26 cellular contexts compared by ENCODE assay signal in genomic region chr15:90422043-90422442, GRCh38. TPM values are rescaled to one million over a fixed set of nuclear protein-coding genes. Genes with fewer than 3 reads are reported as not detected.
A peak's percentile ranks its signal among the peaks of the same experiment; 100 is the strongest.
DNase-seq lines count a peak whose midpoint lies in the region; ATAC-seq and TF ChIP-seq lines count a peak whose summit lies in the region.
"Had no signal": no experiment of that assay in that cellular context is flagged by ENCODE, and none has a peak within 500 bp of the region (broad histone marks: within the 10 kb centered on the region; RNA-seq: fewer than 3 reads in every experiment).

No MANE protein-coding gene starts in this region.

- H3K4me1 ChIP-seq in tibial artery: peaks cover 0 to 84% (median 63%) of the 10 kb centered on the region in 4 donors
- H3K4me1 ChIP-seq in colonic mucosa: peaks cover 25% of the 10 kb centered on the region
- H3K4me1 ChIP-seq: BE2C had no signal

- H3K4me3 Mint-ChIP-seq in activated naive CD4-positive, alpha-beta T cell treated with anti-CD3 and anti-CD28 coated beads, Interleukin-2, amount 50 U/mL, for 24 hours: no peak overlapping the region
- no peak overlapping the region for H3K4me3 Mint-ChIP-seq in activated naive CD4-positive, alpha-beta T cell treated with anti-CD3 and anti-CD28 coated beads, Interleukin-2, amount 10 ng/mL, durations not matched to agents 7 days and 5 days
- H3K4me3 Mint-ChIP-seq in nephron: no peak overlapping the region
- H3K4me3 Mint-ChIP-seq: IgD-negative memory B cell; naive thymus-derived CD8-positive, alpha-beta T cell; stimulated activated naive B cell treated with anti-CD40 and anti-IgM and Interleukin-4, amounts not matched to agents 10 μg/mL and 1 μg/mL and 100 μg/mL, for 72 hours had no signal

- peak overlapping the region; percentile 41 for H3K27ac Mint-ChIP-seq in activated naive CD4-positive, alpha-beta T cell treated with anti-CD3 and anti-CD28 coated beads, Interleukin-2, amount 50 U/mL, for 24 hours
- no peak overlapping the region for H3K27ac Mint-ChIP-seq in activated naive CD4-positive, alpha-beta T cell treated with anti-CD3 and anti-CD28 coated beads, Interleukin-2, amount 10 ng/mL, durations not matched to agents 7 days and 5 days
- peak overlapping the region in 2 of 3 experiments; percentile 23 to 71 for H3K27ac Mint-ChIP-seq in nephron
- H3K27ac Mint-ChIP-seq: naive thymus-derived CD8-positive, alpha-beta T cell; stimulated activated naive B cell treated with anti-CD40 and anti-IgM and Interleukin-4, amounts not matched to agents 10 μg/mL and 1 μg/mL and 100 μg/mL, for 72 hours had no signal

- no peak for DNase-seq in activated naive CD4-positive, alpha-beta T cell treated with anti-CD3 and anti-CD28 coated beads, Interleukin-2, amount 10 ng/mL, durations not matched to agents 7 days and 5 days
- DNase-seq in dedifferentiated amniotic fluid mesenchymal stem cell (ENCODE audit: extremely low spot score) (peak; percentile 7), tibial artery (no peak), colonic mucosa (no peak), omental fat pad (ENCODE audit: low spot score) (no peak)
- no peak for DNase-seq in activated CD4-positive, alpha-beta T cell treated with anti-CD3 and anti-CD28 coated beads, Interleukin-2, amount 50 U/mL, for 48 hours
- DNase-seq: activated CD8-positive, alpha-beta memory T cell treated with anti-CD3 and anti-CD28 coated beads, Interleukin-2, amount 50 U/mL, for 48 hours; activated effector memory CD4-positive, alpha-beta T cell treated with Interleukin-2 at 50 U/mL for 16 hours; BE2C; CD8-positive, alpha-beta memory T cell; central memory CD4-positive, alpha-beta T cell; GOT3; islet precursor cell; left ventricle myocardium superior; midbrain; naive thymus-derived CD8-positive, alpha-beta T cell; NCI-H1092 treated with DMSO at 0.1 percent for 48 hours; NCI-H1930; NCI-H524 treated with DMSO at 0.1 percent for 48 hours; SHP77 treated with DMSO at 0.1 percent for 48 hours; stimulated activated CD4-positive, alpha-beta T cell treated with anti-CD3 and anti-CD28 coated beads, Interleukin-15, amount 100 ng/mL, for 24 hours; stimulated activated naive B cell treated with anti-CD40 and anti-IgM and Interleukin-4, amounts not matched to agents 10 μg/mL and 1 μg/mL and 100 μg/mL, for 72 hours had no signal

- H3K27me3 ChIP-seq in tibial artery (no peaks in the 10 kb centered on the region), colonic mucosa (no peaks in the 10 kb centered on the region)
- H3K27me3 ChIP-seq: BE2C had no signal

- H3K4me1 Mint-ChIP-seq in activated naive CD4-positive, alpha-beta T cell treated with anti-CD3 and anti-CD28 coated beads, Interleukin-2, amount 50 U/mL, for 24 hours: peaks cover 69% of the 10 kb centered on the region
- H3K4me1 Mint-ChIP-seq in activated naive CD4-positive, alpha-beta T cell treated with anti-CD3 and anti-CD28 coated beads, Interleukin-2, amount 10 ng/mL, durations not matched to agents 7 days and 5 days: peaks cover 45% of the 10 kb centered on the region
- H3K4me1 Mint-ChIP-seq in nephron: peaks cover 44% of the 10 kb centered on the region

- no peaks in the 10 kb centered on the region for H3K27me3 Mint-ChIP-seq in activated naive CD4-positive, alpha-beta T cell treated with anti-CD3 and anti-CD28 coated beads, Interleukin-2, amount 50 U/mL, for 24 hours
- H3K27me3 Mint-ChIP-seq in activated naive CD4-positive, alpha-beta T cell treated with anti-CD3 and anti-CD28 coated beads, Interleukin-2, amount 10 ng/mL, durations not matched to agents 7 days and 5 days: no peaks in the 10 kb centered on the region
- no peaks in the 10 kb centered on the region for H3K27me3 Mint-ChIP-seq in nephron (ENCODE audit: low read depth)
- H3K27me3 Mint-ChIP-seq: CD8-positive, alpha-beta memory T cell; IgD-negative memory B cell; naive thymus-derived CD8-positive, alpha-beta T cell; stimulated activated naive B cell treated with anti-CD40 and anti-IgM and Interleukin-4, amounts not matched to agents 10 μg/mL and 1 μg/mL and 100 μg/mL, for 72 hours had no signal

- no peak for TF ChIP-seq CTCF in nephron (IDR thresholded peaks at IDR 0.05; ENCODE audit: unreplicated experiment in 3 of 3)
- TF ChIP-seq CTCF in tibial artery (IDR thresholded peaks at IDR 0.05): no peak
- TF ChIP-seq CTCF in colonic mucosa (IDR thresholded peaks at IDR 0.05): no peak
- TF ChIP-seq CTCF in omental fat pad (IDR thresholded peaks at IDR 0.05): no peak

- no peak overlapping the region for H3K4me3 ChIP-seq in tibial artery
- H3K4me3 ChIP-seq in colonic mucosa: no peak overlapping the region
- H3K4me3 ChIP-seq: thoracic aorta had no signal

- CTCF ChIA-PET in activated naive CD4-positive, alpha-beta T cell treated with anti-CD3 and anti-CD28 coated beads, Interleukin-2, amount 10 ng/mL, durations not matched to agents 7 days and 5 days (lab: Charles Lee): interaction anchor here (0.7 to 3.2 kb wide), 3 partner anchors 60 to 141 kb away, joined by 3 to 15 read pairs (median 3); no protein-coding TSS in a partner anchor

- no peak for ATAC-seq in omental fat pad (ENCODE audit: low FRiP score)
- ATAC-seq: naive thymus-derived CD8-positive, alpha-beta T cell; stimulated activated naive B cell treated with anti-CD40 and anti-IgM and Interleukin-4, amounts not matched to agents 10 μg/mL and 1 μg/mL and 100 μg/mL, for 72 hours had no signal

- peaks cover under 1% of the 10 kb centered on the region for H3K36me3 Mint-ChIP-seq in activated naive CD4-positive, alpha-beta T cell treated with anti-CD3 and anti-CD28 coated beads, Interleukin-2, amount 50 U/mL, for 24 hours
- peaks cover 19% of the 10 kb centered on the region for H3K36me3 Mint-ChIP-seq in activated naive CD4-positive, alpha-beta T cell treated with anti-CD3 and anti-CD28 coated beads, Interleukin-2, amount 10 ng/mL, durations not matched to agents 7 days and 5 days
- peaks cover 6% of the 10 kb centered on the region for H3K36me3 Mint-ChIP-seq in nephron (ENCODE audit: low read depth)

- intact Hi-C loops in tibial artery (cut with DNase I; ENCODE audit: low total_unique reads): no loop called here
- intact Hi-C loops in colonic mucosa (cut with DNase I): no loop called here

- H3K9me3 Mint-ChIP-seq in activated naive CD4-positive, alpha-beta T cell treated with anti-CD3 and anti-CD28 coated beads, Interleukin-2, amount 50 U/mL, for 24 hours: no peaks in the 10 kb centered on the region
- H3K9me3 Mint-ChIP-seq in activated naive CD4-positive, alpha-beta T cell treated with anti-CD3 and anti-CD28 coated beads, Interleukin-2, amount 10 ng/mL, durations not matched to agents 7 days and 5 days: peaks cover 5% of the 10 kb centered on the region
- peaks cover 3% of the 10 kb centered on the region for H3K9me3 Mint-ChIP-seq in nephron
- H3K9me3 Mint-ChIP-seq: CD8-positive, alpha-beta memory T cell; IgD-negative memory B cell; naive thymus-derived CD8-positive, alpha-beta T cell had no signal

- H3K36me3 ChIP-seq in tibial artery (peaks cover 2 to 5% (median 2%) of the 10 kb centered on the region in 3 donors), colonic mucosa (no peaks in the 10 kb centered on the region)
- H3K36me3 ChIP-seq: BE2C had no signal

- H3K9me3 ChIP-seq in tibial artery (no peaks in the 10 kb centered on the region), colonic mucosa (no peaks in the 10 kb centered on the region)
- H3K9me3 ChIP-seq: BE2C, thoracic aorta had no signal

- H3K27ac ChIP-seq in tibial artery (peak overlapping the region; percentile 69 to 73), colonic mucosa (no peak overlapping the region)

- H3K9ac ChIP-seq in colonic mucosa (ENCODE audit: low read depth in 2 of 2, low read length in 2 of 2): no peak overlapping the region

RNA-seq across cellular contexts. Expression of gene IQGAP1, which starts 34.0 kb away (rescaled TPM):
- 100 to 1,000 TPM; 210 to 243 TPM for total RNA-seq in colonic mucosa
- total RNA-seq in omental fat pad: 100 to 1,000 TPM; 220 to 320 (median 295) TPM
